ENCODE assay signal across 8 cellular contexts in genomic region chr12:108618079-108618952, GRCh38. TPM values are rescaled to one million over a fixed set of nuclear protein-coding genes. Genes with fewer than 3 reads are reported as not detected.
A peak's percentile ranks its signal among the peaks of the same experiment; 100 is the strongest.
DNase-seq lines count a peak whose midpoint lies in the region; ATAC-seq and TF ChIP-seq lines count a peak whose summit lies in the region.

No MANE protein-coding gene starts in this region.

- H3K4me3 Mint-ChIP-seq in CD4-positive, CD25-positive, alpha-beta regulatory T cell: peak overlapping the region; percentile 33 to 91 (median 66)

- H3F3A ChIP-seq in Loucy (ENCODE audit: low read depth): no peaks in the 10 kb centered on the region

- TF ChIP-seq CTCF in Loucy (conservative IDR thresholded peaks at IDR 0.05; ENCODE audit: low read length) (peak; percentile 98), fibroblast of the aortic adventitia (IDR thresholded peaks at IDR 0.05; ENCODE audit: insufficient read depth, low read length) (peak; percentile 96), testis (IDR thresholded peaks at IDR 0.05) (peak; percentile 96 to 99 (median 96))

- no peak overlapping the region for H4K91ac ChIP-seq in neuronal stem cell (ENCODE audit: low read depth, low read length, poor library complexity)

- no peak overlapping the region for H3K18ac ChIP-seq in neuronal stem cell (ENCODE audit: low read length)

- H3K14ac ChIP-seq in neuronal stem cell (ENCODE audit: low read length): no peak overlapping the region

- H3K36me3 ChIP-seq in CD4-positive, CD25-positive, alpha-beta regulatory T cell (ENCODE audit: control insufficient read depth, insufficient read depth, low read length): peaks cover 49% of the 10 kb centered on the region
- H3K36me3 ChIP-seq in Loucy (ENCODE audit: insufficient read depth, low read length) (no peaks in the 10 kb centered on the region), neuronal stem cell (replicated peaks in 1 of 2; ENCODE audit: control insufficient read depth in 2 of 2, insufficient read depth in 2 of 2, low read length in 2 of 2) (no peaks in the 10 kb centered on the region), testis (ENCODE audit: low read depth, missing control alignments) (no peaks in the 10 kb centered on the region)

- DNase-seq in CD4-positive, CD25-positive, alpha-beta regulatory T cell: peak; percentile 68 to 78 (median 76)
- DNase-seq in RPMI7951 (ENCODE audit: low read depth): peak; percentile 89
- DNase-seq in activated T-helper 9 cell treated with anti-CD3 and anti-CD28 coated beads, Interleukin-2, amount 50 U/mL, for 16 hours (ENCODE audit: low read depth): peak; percentile 70
- peak; percentile 91 for DNase-seq in fibroblast of the aortic adventitia (ENCODE audit: low read depth)
- DNase-seq in neuronal stem cell (ENCODE audit: low spot score): peak; percentile 81
- peak; percentile 90 for DNase-seq in testis

- no peak overlapping the region for H2AK5ac ChIP-seq in neuronal stem cell (ENCODE audit: low read depth, low read length)

- peak overlapping the region; percentile 69 for H3K9ac ChIP-seq in Loucy (ENCODE audit: low read depth, low read length, poor library complexity, severe bottlenecking)
- H3K9ac ChIP-seq in neuronal stem cell (ENCODE audit: low read depth, low read length, poor library complexity): no peak overlapping the region

- no peaks in the 10 kb centered on the region for H3K79me2 ChIP-seq in Loucy (ENCODE audit: insufficient read depth, low read length)

- H2BK15ac ChIP-seq in neuronal stem cell (ENCODE audit: low read length): peak overlapping the region; percentile 0

- no peaks in the 10 kb centered on the region for H3K9me2 ChIP-seq in Loucy (replicated peaks; ENCODE audit: low read depth, low read length)

- H4K8ac ChIP-seq in neuronal stem cell (ENCODE audit: low read depth, low read length): no peak overlapping the region

- H2BK120ac ChIP-seq in neuronal stem cell (ENCODE audit: low read depth, low read length): no peak overlapping the region

- H3K36me3 Mint-ChIP-seq in CD4-positive, CD25-positive, alpha-beta regulatory T cell: peaks cover 36% of the 10 kb centered on the region

- TF ChIP-seq POLR2A in testis (IDR thresholded peaks at IDR 0.05): no peak

- H3K4me3 ChIP-seq in CD4-positive, CD25-positive, alpha-beta regulatory T cell (ENCODE audit: low read depth, low read length): no peak overlapping the region
- H3K4me3 ChIP-seq in Loucy (ENCODE audit: low read length, poor library complexity, severe bottlenecking) (no peak overlapping the region), fibroblast of the aortic adventitia (ENCODE audit: low read depth, low read length) (no peak overlapping the region), neuronal stem cell (ENCODE audit: low read length in 2 of 2) (no peak overlapping the region), testis (no peak overlapping the region)

- no peak overlapping the region for H2BK12ac ChIP-seq in neuronal stem cell (ENCODE audit: low read length)

- H3K27me3 Mint-ChIP-seq in CD4-positive, CD25-positive, alpha-beta regulatory T cell: no peaks in the 10 kb centered on the region

- peak overlapping the region; percentile 79 for H3K27ac ChIP-seq in CD4-positive, CD25-positive, alpha-beta regulatory T cell (ENCODE audit: insufficient read depth, low read length, poor library complexity, severe bottlenecking)
- H3K27ac ChIP-seq in neuronal stem cell (replicated peaks; ENCODE audit: low read length) (no peak overlapping the region), testis (no peak overlapping the region)

- intact Hi-C loops in testis (cut with DNase I; ENCODE audit: low total_unique reads): loop anchor here (5.0 kb wide), 1 partner anchor 46 kb away; no protein-coding TSS in a partner anchor

- peak; percentile 54 to 60 for ATAC-seq in CD4-positive, CD25-positive, alpha-beta regulatory T cell (ENCODE audit: low read depth in 2 of 2)
- ATAC-seq in GM21360 (IDR thresholded peaks at IDR 0.05; ENCODE audit: unreplicated experiment): peak; percentile 49

- H3K4ac ChIP-seq in neuronal stem cell (ENCODE audit: low read length): no peak overlapping the region

- peaks cover 55% of the 10 kb centered on the region for H3K4me1 ChIP-seq in CD4-positive, CD25-positive, alpha-beta regulatory T cell (ENCODE audit: control insufficient read depth, insufficient read depth, low read length, poor library complexity, severe bottlenecking)
- H3K4me1 ChIP-seq in Loucy (ENCODE audit: insufficient read depth, low read length, poor library complexity, severe bottlenecking) (peaks cover 23% of the 10 kb centered on the region), neuronal stem cell (ENCODE audit: control insufficient read depth in 2 of 2, insufficient read depth in 1 of 2, low read depth in 1 of 2, low read length in 2 of 2) (peaks cover 9 to 22% of the 10 kb centered on the region in 2 donors), testis (no peaks in the 10 kb centered on the region)

- H2AFZ ChIP-seq in Loucy (ENCODE audit: low read length) (peak overlapping the region; percentile 67; the same call in 1 of the 2 replicates), neuronal stem cell (ENCODE audit: low read length) (peak overlapping the region; percentile 33)

- no peaks in the 10 kb centered on the region for H4K20me1 ChIP-seq in Loucy (ENCODE audit: insufficient read depth, low read length, poor library complexity, severe bottlenecking)

- no peak overlapping the region for H2BK5ac ChIP-seq in neuronal stem cell (ENCODE audit: low read length)

- peaks cover 20 to 84% (median 50%) of the 10 kb centered on the region in 4 donors for H3K4me1 Mint-ChIP-seq in CD4-positive, CD25-positive, alpha-beta regulatory T cell

- H3K23ac ChIP-seq in neuronal stem cell (ENCODE audit: low read depth, low read length, poor library complexity): no peak overlapping the region

- H3K27me3 ChIP-seq in CD4-positive, CD25-positive, alpha-beta regulatory T cell (ENCODE audit: control insufficient read depth, insufficient read depth, low read length): no peaks in the 10 kb centered on the region
- H3K27me3 ChIP-seq in Loucy (ENCODE audit: insufficient read depth, low read length, poor library complexity, severe bottlenecking): no peaks in the 10 kb centered on the region
- no peaks in the 10 kb centered on the region for H3K27me3 ChIP-seq in neuronal stem cell (ENCODE audit: control insufficient read depth in 3 of 3, insufficient read depth in 3 of 3, low read depth in 1 of 3, low read length in 3 of 3)
- H3K27me3 ChIP-seq in testis: no peaks in the 10 kb centered on the region

- H3K79me1 ChIP-seq in neuronal stem cell (ENCODE audit: low read depth, low read length): no peaks in the 10 kb centered on the region

- H3K9me3 Mint-ChIP-seq in CD4-positive, CD25-positive, alpha-beta regulatory T cell: peaks cover 0 to 10% (median 0%) of the 10 kb centered on the region in 7 donors

- H3K27ac Mint-ChIP-seq in CD4-positive, CD25-positive, alpha-beta regulatory T cell: peak overlapping the region; percentile 91 to 98 (median 92)

- no CpG with 5 or more reads among the region's 16 CpGs for WGBS in neuronal stem cell (ENCODE audit: extremely low coverage in 2 of 2, insufficient read length in 2 of 2, insufficient replicate concordance in 1 of 2), 2 donors
- WGBS in testis, 2 donors: 9 to 13% methylated on average over 14 to 16 of the region's 16 CpGs

- peak overlapping the region; percentile 70 for H3K4me2 ChIP-seq in Loucy (ENCODE audit: low read depth, low read length, poor library complexity, severe bottlenecking)
- peak overlapping the region; percentile 26 for H3K4me2 ChIP-seq in neuronal stem cell (ENCODE audit: insufficient read depth, low read length, poor library complexity, severe bottlenecking)

- peaks cover 2 to 6% of the 10 kb centered on the region in 2 experiments for H3K9me3 ChIP-seq in CD4-positive, CD25-positive, alpha-beta regulatory T cell (ENCODE audit: control insufficient read depth in 2 of 2, low read length in 2 of 2)
- no peaks in the 10 kb centered on the region for H3K9me3 ChIP-seq in Loucy (ENCODE audit: insufficient read depth, low read depth, low read length)
- H3K9me3 ChIP-seq in neuronal stem cell (replicated peaks in 1 of 2; ENCODE audit: control insufficient read depth in 2 of 2, insufficient read depth in 1 of 2, low read depth in 1 of 2, low read length in 2 of 2): peaks cover 0 to 4% of the 10 kb centered on the region in 2 donors
- no peaks in the 10 kb centered on the region for H3K9me3 ChIP-seq in testis

RNA-seq across cellular contexts. Expression of gene SELPLG, which starts 15.4 kb away (rescaled TPM):
- 218 TPM for total RNA-seq in CD4-positive, CD25-positive, alpha-beta regulatory T cell
- polyA plus RNA-seq in CD4-positive, CD25-positive, alpha-beta regulatory T cell: 100 to 1,000 TPM; 722 to 844 (median 818) TPM
- 0.88 and 1.7 TPM in 2 replicates for total RNA-seq in RPMI7951 (2014; rRNA removed; shearing (Covaris generic))
- total RNA-seq in fibroblast of the aortic adventitia (ENCODE audit: low replicate concordance) (0.57 and 1.5 TPM in 2 replicates), testis (1 to 10 TPM; 1.1 to 2.7 TPM)
- 0.11 TPM for polyA plus RNA-seq in neuronal stem cell (2013, experiment 1 of 2)
- 0.15 TPM for polyA plus RNA-seq in neuronal stem cell (2013, experiment 2 of 2)
- polyA plus RNA-seq in testis (ENCODE audit: insufficient read depth, low read depth, low replicate concordance): 10.4 TPM

RNA-seq across cellular contexts. Expression of gene TMEM119, which starts 20.4 kb away (rescaled TPM):
- 5.9 TPM for total RNA-seq in CD4-positive, CD25-positive, alpha-beta regulatory T cell
- polyA plus RNA-seq in CD4-positive, CD25-positive, alpha-beta regulatory T cell: 1 to 10 TPM in 2 of 4 donors, under 1 TPM in 1, not detected in 1; 0.90 to 3.5 (median 1.5) TPM
- 173 and 232 TPM in 2 replicates for total RNA-seq in RPMI7951 (2014; rRNA removed; shearing (Covaris generic))
- total RNA-seq in fibroblast of the aortic adventitia (ENCODE audit: low replicate concordance): 58.4 and 164 TPM in 2 replicates
- polyA plus RNA-seq in neuronal stem cell (2013, experiment 1 of 2): 0.68 TPM
- polyA plus RNA-seq in neuronal stem cell (2013, experiment 2 of 2): 0.73 TPM
- total RNA-seq in testis: 1 to 10 TPM; 5.3 to 9.6 TPM
- polyA plus RNA-seq in testis (ENCODE audit: insufficient read depth, low read depth, low replicate concordance): 17.1 TPM

RNA-seq across cellular contexts. Expression of gene ISCU, which starts 55.9 kb away (rescaled TPM):
- total RNA-seq in CD4-positive, CD25-positive, alpha-beta regulatory T cell: 173 TPM
- polyA plus RNA-seq in CD4-positive, CD25-positive, alpha-beta regulatory T cell: 100 to 1,000 TPM; 241 to 295 (median 260) TPM
- 120 and 127 TPM in 2 replicates for total RNA-seq in RPMI7951 (2014; rRNA removed; shearing (Covaris generic))
- total RNA-seq in fibroblast of the aortic adventitia (ENCODE audit: low replicate concordance): 136 TPM in 2 replicates
- 94.0 TPM for polyA plus RNA-seq in neuronal stem cell (2013, experiment 1 of 2)
- polyA plus RNA-seq in neuronal stem cell (2013, experiment 2 of 2): 89.8 TPM
- total RNA-seq in testis: 100 to 1,000 TPM; 221 to 238 TPM
- polyA plus RNA-seq in testis (ENCODE audit: insufficient read depth, low read depth, low replicate concordance): 217 TPM

RNA-seq across cellular contexts. Expression of gene SART3, which starts 57.3 kb away (rescaled TPM):
- 107 TPM for total RNA-seq in CD4-positive, CD25-positive, alpha-beta regulatory T cell
- 10 to 100 TPM; 25.3 to 37.6 (median 32.2) TPM for polyA plus RNA-seq in CD4-positive, CD25-positive, alpha-beta regulatory T cell
- total RNA-seq in RPMI7951 (2014; rRNA removed; shearing (Covaris generic)): 32.5 and 37.6 TPM in 2 replicates
- 46.6 and 105 TPM in 2 replicates for total RNA-seq in fibroblast of the aortic adventitia (ENCODE audit: low replicate concordance)
- 39.6 TPM for polyA plus RNA-seq in neuronal stem cell (2013, experiment 1 of 2)
- 37.7 TPM for polyA plus RNA-seq in neuronal stem cell (2013, experiment 2 of 2)
- 100 to 1,000 TPM; 115 to 116 TPM for total RNA-seq in testis
- 48.6 TPM for polyA plus RNA-seq in testis (ENCODE audit: insufficient read depth, low read depth, low replicate concordance)

Comparison
In these comparisons a context has a peak if more than half of its experiments do, and no peak if none do; other contexts are left out.
1. RNA of gene SELPLG, which starts 15.4 kb away (total RNA-seq): 218 TPM in CD4-positive, CD25-positive, alpha-beta regulatory T cell (single experiment); 1.1 to 2.7 TPM in testis, 0.88 to 1.7 TPM in RPMI7951 and 0.57 to 1.5 TPM in fibroblast of the aortic adventitia; every median in the first group is over 10 times any median in the second.
2. Peak in every context shown above with its lines, with median percentiles within 50 percentile points of each other: DNase-seq and CTCF ChIP-seq.